In genomic region chr1:41566274-41566885, GRCh38 we compare ENCODE assay signal across 19 cellular contexts.
DNase-seq lines count a peak whose midpoint lies in the region; ATAC-seq and TF ChIP-seq lines count a peak whose summit lies in the region.
"Had no signal": no experiment of that assay in that cellular context is flagged by ENCODE, and none has a peak within 500 bp of the region (broad histone marks: within the 10 kb centered on the region; RNA-seq: fewer than 3 reads in every experiment).

No MANE protein-coding gene starts in this region.

- no peak overlapping the region for H3K4me3 ChIP-seq in upper lobe of right lung
- H3K4me3 ChIP-seq: HAP-1, PC-9 had no signal

- H3K27ac ChIP-seq in upper lobe of right lung, result no peak overlapping the region
- H3K27ac ChIP-seq: HL-60, PC-9 had no signal

- no peaks in the 10 kb centered on the region for H3K27me3 ChIP-seq in upper lobe of right lung

- peak; percentile 49 for DNase-seq in activated effector memory CD4-positive, alpha-beta T cell treated with anti-CD3 and anti-CD28 coated beads, Interleukin-2, amount 50 U/mL, for 16 hours
- no peak for DNase-seq in activated effector memory CD4-positive, alpha-beta T cell treated with Interleukin-2 at 50 U/mL for 16 hours
- no peak for DNase-seq in activated T-helper 1 cell treated with anti-CD3 and anti-CD28 coated beads, Interleukin-12 subunit alpha, Interleukin-12 subunit beta, Interleukin-2, Interleukin-4 antibody, amounts not matched to agents 30 ng/mL and 10 ng/mL and 1 ng/mL, durations not matched to agents 14 hours and 24 hours and 36 hours (ENCODE audit: low spot score)
- DNase-seq in islet precursor cell (peak; percentile 33), upper lobe of right lung (peak; percentile 22), germinal center (ENCODE audit: low spot score) (no peak), OCI-M1 (lab: John Stamatoyannopoulos, UW) (no peak)
- DNase-seq: Caco-2, DMS53, Kasumi-1, MM.1S, NCI-H1092 treated with DMSO at 0.1 percent for 48 hours, NCI-H2081 treated with DMSO at 0.1 percent for 48 hours, NCI-H510A treated with DMSO at 0.1 percent for 48 hours, NCI-H82, PC-9 had no signal

- no peaks in the 10 kb centered on the region for H3K36me3 ChIP-seq in upper lobe of right lung
- H3K36me3 ChIP-seq: HAP-1 had no signal

- peaks cover 32% of the 10 kb centered on the region for H3K4me1 Mint-ChIP-seq in activated T-helper 1 cell treated with anti-CD3 and anti-CD28 coated beads, Interleukin-12 subunit alpha, Interleukin-12 subunit beta, Interleukin-2, Interleukin-4 antibody, amounts not matched to agents 30 ng/mL and 10 ng/mL and 1 ng/mL, durations not matched to agents 14 hours and 24 hours and 36 hours (ENCODE audit: low read depth)

- H3K36me3 Mint-ChIP-seq in activated T-helper 1 cell treated with anti-CD3 and anti-CD28 coated beads, Interleukin-12 subunit alpha, Interleukin-12 subunit beta, Interleukin-2, Interleukin-4 antibody, amounts not matched to agents 30 ng/mL and 10 ng/mL and 1 ng/mL, durations not matched to agents 14 hours and 24 hours and 36 hours (ENCODE audit: low read depth), result peaks cover 66% of the 10 kb centered on the region

- H3K4me1 ChIP-seq in upper lobe of right lung, result no peaks in the 10 kb centered on the region
- H3K4me1 ChIP-seq: Caco-2, HAP-1 had no signal

- no peaks in the 10 kb centered on the region for H3K27me3 Mint-ChIP-seq in activated T-helper 1 cell treated with anti-CD3 and anti-CD28 coated beads, Interleukin-12 subunit alpha, Interleukin-12 subunit beta, Interleukin-2, Interleukin-4 antibody, amounts not matched to agents 30 ng/mL and 10 ng/mL and 1 ng/mL, durations not matched to agents 14 hours and 24 hours and 36 hours (ENCODE audit: insufficient read depth)
- H3K27me3 Mint-ChIP-seq: IgD-negative memory B cell had no signal

- no peak overlapping the region for H3K4me3 Mint-ChIP-seq in activated T-helper 1 cell treated with anti-CD3 and anti-CD28 coated beads, Interleukin-12 subunit alpha, Interleukin-12 subunit beta, Interleukin-2, Interleukin-4 antibody, amounts not matched to agents 30 ng/mL and 10 ng/mL and 1 ng/mL, durations not matched to agents 14 hours and 24 hours and 36 hours
- H3K4me3 Mint-ChIP-seq: IgD-negative memory B cell had no signal

- intact Hi-C loops in activated T-helper 1 cell treated with anti-CD3 and anti-CD28 coated beads, Interleukin-12 subunit alpha, Interleukin-12 subunit beta, Interleukin-2, Interleukin-4 antibody, amounts not matched to agents 30 ng/mL and 10 ng/mL and 1 ng/mL, durations not matched to agents 14 hours and 24 hours and 36 hours (cut with micrococcal nuclease), result no loop called here
- intact Hi-C loops in upper lobe of right lung (cut with DNase I), result no loop called here

- ATAC-seq in upper lobe of right lung, result no peak

- H3K27ac Mint-ChIP-seq in activated T-helper 1 cell treated with anti-CD3 and anti-CD28 coated beads, Interleukin-12 subunit alpha, Interleukin-12 subunit beta, Interleukin-2, Interleukin-4 antibody, amounts not matched to agents 30 ng/mL and 10 ng/mL and 1 ng/mL, durations not matched to agents 14 hours and 24 hours and 36 hours, result peak overlapping the region; percentile 42

- H3K9me3 Mint-ChIP-seq in activated T-helper 1 cell treated with anti-CD3 and anti-CD28 coated beads, Interleukin-12 subunit alpha, Interleukin-12 subunit beta, Interleukin-2, Interleukin-4 antibody, amounts not matched to agents 30 ng/mL and 10 ng/mL and 1 ng/mL, durations not matched to agents 14 hours and 24 hours and 36 hours, result no peaks in the 10 kb centered on the region
- H3K9me3 Mint-ChIP-seq: IgD-negative memory B cell had no signal

- no peak for TF ChIP-seq CTCF in upper lobe of right lung (IDR thresholded peaks at IDR 0.05)

- H3K9me3 ChIP-seq in upper lobe of right lung, result no peaks in the 10 kb centered on the region
- H3K9me3 ChIP-seq: Caco-2, HAP-1 had no signal

Comparison
In these comparisons a context has a peak if more than half of its experiments do, and no peak if none do; other contexts are left out.
1. DNase-seq: peak in activated effector memory CD4-positive, alpha-beta T cell treated with anti-CD3 and anti-CD28 coated beads, Interleukin-2, amount 50 U/mL, for 16 hours (single experiment), islet precursor cell (single experiment) and upper lobe of right lung (single experiment); none in activated effector memory CD4-positive, alpha-beta T cell treated with Interleukin-2 at 50 U/mL for 16 hours (single experiment), activated T-helper 1 cell treated with anti-CD3 and anti-CD28 coated beads, Interleukin-12 subunit alpha, Interleukin-12 subunit beta, Interleukin-2, Interleukin-4 antibody, amounts not matched to agents 30 ng/mL and 10 ng/mL and 1 ng/mL, durations not matched to agents 14 hours and 24 hours and 36 hours (single experiment), germinal center (single experiment) and OCI-M1 (single experiment).